Comparison of ENCODE assay signal across 12 cellular contexts in the genomic region with DNA sequence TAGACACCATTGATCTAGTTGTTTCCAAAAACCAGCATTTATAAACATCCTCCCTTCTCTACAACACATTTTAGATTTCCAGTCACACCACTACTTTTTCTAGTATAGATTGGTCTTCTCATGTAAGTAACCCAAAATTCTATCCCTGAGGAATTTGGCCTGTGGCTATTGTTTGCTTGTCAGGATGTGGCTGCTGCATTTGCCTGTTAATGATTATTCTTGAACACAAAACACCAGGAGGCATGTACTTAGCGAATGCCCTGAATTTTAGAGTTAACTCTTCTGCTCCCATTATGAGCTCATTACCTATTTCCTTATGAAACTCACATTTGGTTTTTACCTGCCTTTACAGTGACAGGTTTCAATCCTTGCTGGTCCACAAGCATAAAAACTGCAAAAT.
DNase-seq lines count a peak whose midpoint lies in the region; ATAC-seq and TF ChIP-seq lines count a peak whose summit lies in the region.
"Had no signal": no experiment of that assay in that cellular context is flagged by ENCODE, and none has a peak within 500 bp of the region (broad histone marks: within the 10 kb centered on the region; RNA-seq: fewer than 3 reads in every experiment).

No MANE protein-coding gene starts in this region.

- intact Hi-C loops in adrenal gland (cut with DNase I) = no loop called here

- 48 to 63% (median 50%) methylated on average over 1 of the region's 1 CpG for WGBS in adrenal gland, 4 donors

- ATAC-seq in GM18511 (IDR thresholded peaks at IDR 0.05; ENCODE audit: unreplicated experiment) (no peak), GM19395 (IDR thresholded peaks at IDR 0.05; ENCODE audit: unreplicated experiment) (no peak)
- ATAC-seq: HCT116 had no signal

- H3K27me3 ChIP-seq in HUES48 (ENCODE audit: control insufficient read depth, insufficient read depth, low read length) (no peaks in the 10 kb centered on the region), adrenal gland (no peaks in the 10 kb centered on the region)

- TF ChIP-seq POLR2A in adrenal gland (IDR thresholded peaks at IDR 0.05) = no peak

- peak; percentile 9 for DNase-seq in glomerular visceral epithelial cell (ENCODE audit: extremely low spot score)
- peak; percentile 49 for DNase-seq in kidney tubule cell (ENCODE audit: low spot score)
- DNase-seq in OCI-M2 (lab: John Stamatoyannopoulos, UW; ENCODE audit: unreplicated experiment) = no peak
- DNase-seq in adrenal gland = no peak
- DNase-seq: C1 segment of cervical spinal cord; CD4-positive, alpha-beta T cell; DMS79; IMR-90 had no signal

- H3K9me3 ChIP-seq in HUES48 (ENCODE audit: control insufficient read depth, insufficient read depth, low read length) (peaks cover 19% of the 10 kb centered on the region), adrenal gland (replicated peaks in 1 of 3) (peaks cover 0 to 6% (median 5%) of the 10 kb centered on the region in 3 donors)

- peaks cover 9% of the 10 kb centered on the region; the same call in 1 of the 2 replicates for H3K4me1 ChIP-seq in HUES48 (ENCODE audit: control insufficient read depth, insufficient read depth, low read length)
- no peaks in the 10 kb centered on the region for H3K4me1 ChIP-seq in adrenal gland (replicated peaks in 1 of 2)

- H3K4me3 ChIP-seq in HUES48 (ENCODE audit: low read depth, low read length) (peak overlapping the region; percentile 3; the same call in 1 of the 2 replicates), adrenal gland (no peak overlapping the region)

- H3K9ac ChIP-seq in HUES48 (ENCODE audit: low read depth, low read length) = no peak overlapping the region

- no peak overlapping the region for H3K27ac ChIP-seq in HUES48 (ENCODE audit: low read depth, low read length)
- no peak overlapping the region for H3K27ac ChIP-seq in adrenal gland

- no peak for TF ChIP-seq CTCF in adrenal gland (IDR thresholded peaks at IDR 0.05)

- H3K36me3 ChIP-seq in HUES48 (ENCODE audit: control insufficient read depth, insufficient read depth, low read length) (no peaks in the 10 kb centered on the region), adrenal gland (replicated peaks in 1 of 2) (no peaks in the 10 kb centered on the region)

Comparison
In these comparisons a context has a peak if more than half of its experiments do, and no peak if none do; other contexts are left out.
1. DNase-seq: peak in glomerular visceral epithelial cell (single experiment) and kidney tubule cell (single experiment); none in OCI-M2 (single experiment) and adrenal gland (0 of 7).